Comparison of ENCODE assay signal across 16 cellular contexts in genomic region chr3:150757768-150758167, GRCh38. TPM values are rescaled to one million over a fixed set of nuclear protein-coding genes. Genes with fewer than 3 reads are reported as not detected.
DNase-seq lines count a peak whose midpoint lies in the region; ATAC-seq, FAIRE-seq and TF ChIP-seq lines count a peak whose summit lies in the region.
"Had no signal": no experiment of that assay in that cellular context is flagged by ENCODE, and none has a peak within 500 bp of the region (broad histone marks: within the 10 kb centered on the region; RNA-seq: fewer than 3 reads in every experiment).

No MANE protein-coding gene starts in this region.

- H3K4me1 ChIP-seq in A673 (ENCODE audit: insufficient read depth, low read length, poor library complexity, severe bottlenecking) (peaks cover 41% of the 10 kb centered on the region), BE2C (peaks cover 2% of the 10 kb centered on the region; the same call in 1 of the 2 replicates)

- no peaks in the 10 kb centered on the region for H3K27me3 Mint-ChIP-seq in CD14-positive monocyte (ENCODE audit: low read depth in 3 of 3)
- no peaks in the 10 kb centered on the region for H3K27me3 Mint-ChIP-seq in naive B cell

- no peak for FAIRE-seq in H54 (lab: Jason Lieb, UNC)
- FAIRE-seq: HTR-8/SVneo had no signal

- H3K27ac Mint-ChIP-seq in CD14-positive monocyte, result peak overlapping the region in 5 of 7 donors; percentile 7 to 47 (median 28)
- H3K27ac Mint-ChIP-seq in activated naive CD4-positive, alpha-beta T cell treated with anti-CD3 and anti-CD28 coated beads, Interleukin-2, amount 50 U/mL, for 72 hours, result peak overlapping the region; percentile 95 to 99
- peak overlapping the region in 5 of 6 donors; percentile 54 to 90 (median 69) for H3K27ac Mint-ChIP-seq in naive B cell

- peaks cover 55% of the 10 kb centered on the region for H3K4me1 Mint-ChIP-seq in CD14-positive monocyte
- peaks cover 39 to 77% (median 48%) of the 10 kb centered on the region in 3 donors for H3K4me1 Mint-ChIP-seq in naive B cell

- TF ChIP-seq CTCF in A673 (conservative IDR thresholded peaks at IDR 0.05; ENCODE audit: low read depth, low read length), result no peak
- no peak for TF ChIP-seq CTCF in CD14-positive monocyte (IDR thresholded peaks at IDR 0.05)
- no peak for TF ChIP-seq CTCF in BE2C (IDR thresholded peaks at IDR 0.05; ENCODE audit: low read depth, low read length)
- TF ChIP-seq CTCF in brain microvascular endothelial cell (IDR thresholded peaks at IDR 0.05; ENCODE audit: low read depth, low read length, missing control alignments), result no peak

- DNase-seq in A673 (ENCODE audit: low spot score) (no peak), CD14-positive monocyte (ENCODE audit: low spot score) (no peak), naive B cell (no peak), H54 (ENCODE audit: insufficient read length, low spot score) (no peak), BE2C (no peak), brain microvascular endothelial cell (no peak), hippocampal formation (lab: John Stamatoyannopoulos, UW) (no peak)
- no peak for DNase-seq in activated naive CD4-positive, alpha-beta T cell treated with anti-CD3 and anti-CD28 coated beads, Interleukin-2, amount 50 U/mL, for 72 hours (ENCODE audit: low spot score in 2 of 2)
- DNase-seq: NCI-H2081; NCI-H69; nucleus accumbens; sigmoid colon; stimulated activated CD4-positive, alpha-beta T cell treated with anti-CD3 and anti-CD28 coated beads, Interleukin-4, amount 100 ng/mL, for 24 hours had no signal

- in situ Hi-C loops in brain microvascular endothelial cell (cut with HindIII; ENCODE audit: low pct_ligation_motif_present, low sequenced_read_pairs), result no loop called here

- no peak for ATAC-seq in activated naive CD4-positive, alpha-beta T cell treated with anti-CD3 and anti-CD28 coated beads, Interleukin-2, amount 50 U/mL, for 72 hours
- ATAC-seq in naive B cell (ENCODE audit: low read depth in 2 of 2), result no peak
- ATAC-seq: Panc1 had no signal

- no TSS peak for BruUV-seq in A673 (replicated peaks; lab: Mats Ljungman, UMichigan)

- POLR2A ChIA-PET in A673 (lab: Charles Lee; ENCODE audit: low non-redundant PET), result no interaction called here

- H3K9me3 Mint-ChIP-seq in CD14-positive monocyte, result peaks cover 0 to 2% (median 0%) of the 10 kb centered on the region in 7 donors
- no peaks in the 10 kb centered on the region for H3K9me3 Mint-ChIP-seq in activated naive CD4-positive, alpha-beta T cell treated with anti-CD3 and anti-CD28 coated beads, Interleukin-2, amount 50 U/mL, for 72 hours
- no peaks in the 10 kb centered on the region for H3K9me3 Mint-ChIP-seq in naive B cell

- intact Hi-C loops in A673 (cut with micrococcal nuclease; ENCODE audit: unreplicated experiment) (no loop called here), CD14-positive monocyte (cut with micrococcal nuclease) (no loop called here)

- H3K4me3 ChIP-seq in A673 (ENCODE audit: low read depth, low read length, poor library complexity, severe bottlenecking), result no peak overlapping the region
- no peak overlapping the region for H3K4me3 ChIP-seq in BE2C (ENCODE audit: low read depth, low read length)
- H3K4me3 ChIP-seq in brain microvascular endothelial cell (ENCODE audit: low read depth, low read length), result no peak overlapping the region
- H3K4me3 ChIP-seq: sigmoid colon had no signal

- H3K36me3 Mint-ChIP-seq in CD14-positive monocyte (peaks cover 25 to 29% of the 10 kb centered on the region in 2 donors), naive B cell (peaks cover 6 to 23% of the 10 kb centered on the region in 2 donors)
- peaks cover 65 to 88% of the 10 kb centered on the region in 2 donors for H3K36me3 Mint-ChIP-seq in activated naive CD4-positive, alpha-beta T cell treated with anti-CD3 and anti-CD28 coated beads, Interleukin-2, amount 50 U/mL, for 72 hours

- no peaks in the 10 kb centered on the region for H3K27me3 ChIP-seq in A673 (replicated peaks; ENCODE audit: insufficient read depth, low read depth, low read length, poor library complexity)
- H3K27me3 ChIP-seq in BE2C, result no peaks in the 10 kb centered on the region
- no peaks in the 10 kb centered on the region for H3K27me3 ChIP-seq in brain microvascular endothelial cell (replicated peaks)
- H3K27me3 ChIP-seq: sigmoid colon had no signal

- CTCF ChIA-PET in A673 (lab: Charles Lee), result no interaction called here

- H3K27ac ChIP-seq in A673 (ENCODE audit: low read depth, low read length, poor library complexity, severe bottlenecking) (peak overlapping the region; percentile 68), brain microvascular endothelial cell (no peak overlapping the region)

- H3K4me3 Mint-ChIP-seq in CD14-positive monocyte (no peak overlapping the region), naive B cell (peak overlapping the region in 3 of 8 donors; percentile 6 to 70 (median 44))

- no peak for TF ChIP-seq POLR2A in H54 (IDR thresholded peaks at IDR 0.05; ENCODE audit: low read depth, low read length)

- H3K9me3 ChIP-seq in A673 (ENCODE audit: low read depth, low read length, poor library complexity, severe bottlenecking) (no peaks in the 10 kb centered on the region), BE2C (no peaks in the 10 kb centered on the region)
- H3K9me3 ChIP-seq: sigmoid colon had no signal

- H3K36me3 ChIP-seq in A673 (ENCODE audit: insufficient read depth, low read length, poor library complexity, severe bottlenecking), result peaks cover 12% of the 10 kb centered on the region
- H3K36me3 ChIP-seq in BE2C, result peaks cover 22% of the 10 kb centered on the region
- H3K36me3 ChIP-seq in brain microvascular endothelial cell (replicated peaks), result no peaks in the 10 kb centered on the region
- H3K36me3 ChIP-seq: sigmoid colon had no signal

RNA-seq across cellular contexts. Expression of gene SIAH2, which starts 5.2 kb away (rescaled TPM):
- total RNA-seq in A673 (2021), result 26.8 and 28.8 TPM in 2 replicates
- polyA plus RNA-seq in CD14-positive monocyte (10 to 100 TPM; 24.6 to 43.5 TPM), naive B cell (ENCODE audit: low read depth in 6 of 6) (100 to 1,000 TPM in 2 of 6 donors, 10 to 100 TPM in 4; 49.7 to 121 (median 78.9) TPM)
- total RNA-seq in activated naive CD4-positive, alpha-beta T cell treated with anti-CD3 and anti-CD28 coated beads, Interleukin-2, amount 50 U/mL, for 72 hours, result 10 to 100 TPM; 68.3 to 74.7 TPM
- 50.2 TPM for polyA plus RNA-seq in BE2C (2012; ENCODE audit: insufficient read depth, insufficient read length, low read depth)

RNA-seq across cellular contexts. Expression of gene ERICH6, which starts 54.0 kb away (rescaled TPM):
- 0.24 and 0.32 TPM in 2 replicates for total RNA-seq in A673 (2021)
- polyA plus RNA-seq in CD14-positive monocyte (not detected), naive B cell (ENCODE audit: low read depth in 6 of 6) (under 1 TPM in 2 of 6 donors, not detected in 4; 0.58 to 0.88 TPM)
- not detected for total RNA-seq in activated naive CD4-positive, alpha-beta T cell treated with anti-CD3 and anti-CD28 coated beads, Interleukin-2, amount 50 U/mL, for 72 hours
- not detected for polyA plus RNA-seq in BE2C (2012; ENCODE audit: insufficient read depth, insufficient read length, low read depth)
- total RNA-seq: lung microvascular endothelial cell, sigmoid colon had no signal
- polyA plus RNA-seq: sigmoid colon had no signal

Comparison
In these comparisons a context has a peak if more than half of its experiments do, and no peak if none do; other contexts are left out.
1. H3K27ac Mint-ChIP-seq: peak in every context shown above with its lines; median percentile 97 in activated naive CD4-positive, alpha-beta T cell treated with anti-CD3 and anti-CD28 coated beads, Interleukin-2, amount 50 U/mL, for 72 hours; 69 in naive B cell; 28 in CD14-positive monocyte.